ENCODE assay signal across 26 cellular contexts in the genomic region with DNA sequence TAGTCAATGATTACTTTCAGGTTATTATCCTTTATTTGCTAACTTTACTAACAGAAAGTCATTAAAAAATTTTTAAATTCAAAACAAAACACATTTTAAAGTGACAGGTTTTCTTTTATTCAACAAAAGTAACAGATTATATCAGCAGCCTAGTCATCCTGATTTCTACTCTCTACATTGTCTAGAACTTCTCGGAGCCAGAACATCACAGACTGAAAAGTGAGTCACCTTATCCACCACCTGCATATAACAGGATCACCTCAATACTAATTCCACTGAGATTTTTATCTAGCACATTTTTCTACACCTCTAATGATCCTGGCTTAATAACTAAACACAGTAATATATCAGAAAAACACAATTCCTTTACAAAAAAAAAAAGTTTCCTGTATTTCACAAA. TPM values are rescaled to one million over a fixed set of nuclear protein-coding genes. Genes with fewer than 3 reads are reported as not detected.
DNase-seq lines count a peak whose midpoint lies in the region; FAIRE-seq and TF ChIP-seq lines count a peak whose summit lies in the region.
"Had no signal": no experiment of that assay in that cellular context is flagged by ENCODE, and none has a peak within 500 bp of the region (broad histone marks: within the 10 kb centered on the region; RNA-seq: fewer than 3 reads in every experiment).

No MANE protein-coding gene starts in this region.

- H2AFZ ChIP-seq in mammary epithelial cell (ENCODE audit: low read depth, low read length), result no peak overlapping the region
- H2AFZ ChIP-seq in astrocyte (ENCODE audit: low read depth, low read length), result no peak overlapping the region

- no TSS peak for BruUV-seq in mammary epithelial cell (replicated peaks; lab: Mats Ljungman, UMichigan)
- no TSS peak for BruUV-seq in MCF 10A (replicated peaks; lab: Mats Ljungman, UMichigan)

- no peak for FAIRE-seq in astrocyte (lab: Jason Lieb, UNC)
- FAIRE-seq: A549, GM12878, GM12892, GM18507 had no signal

- CTCF ChIA-PET in mammary epithelial cell (lab: Charles Lee; ENCODE audit: low non-redundant PET), result no interaction called here
- CTCF ChIA-PET in MCF 10A (lab: Yijun Ruan, JAX), result interaction anchor here (0.7 kb wide), 2 partner anchors 290 to 1259 kb away, joined by 3 to 4 read pairs; no protein-coding TSS in a partner anchor

- TF ChIP-seq CTCF in mammary epithelial cell (conservative IDR thresholded peaks at IDR 0.05 in 1 of 2, IDR thresholded peaks at IDR 0.05 in 1 of 2; ENCODE audit: extremely low read depth in 1 of 2, insufficient read depth in 1 of 2, low read depth in 1 of 2, low read length in 2 of 2) (no peak), MCF 10A (IDR thresholded peaks at IDR 0.05; ENCODE audit: unreplicated experiment) (no peak), astrocyte (IDR thresholded peaks at IDR 0.05; ENCODE audit: insufficient read depth, low read depth, low read length) (no peak), foreskin fibroblast (IDR thresholded peaks at IDR 0.05; ENCODE audit: low read depth, low read length) (no peak)

- H3K27me3 Mint-ChIP-seq in MCF 10A (ENCODE audit: insufficient read depth, unreplicated experiment) (no peaks in the 10 kb centered on the region), astrocyte (ENCODE audit: low read depth, unreplicated experiment) (no peaks in the 10 kb centered on the region)
- H3K27me3 Mint-ChIP-seq: CD4-positive, alpha-beta memory T cell had no signal

- H3K4me3 Mint-ChIP-seq in MCF 10A (ENCODE audit: unreplicated experiment), result no peak overlapping the region
- no peak overlapping the region for H3K4me3 Mint-ChIP-seq in astrocyte (ENCODE audit: unreplicated experiment)
- H3K4me3 Mint-ChIP-seq: CD14-positive monocyte; CD4-positive, alpha-beta memory T cell; CD4-positive, CD25-positive, alpha-beta regulatory T cell; CD8-positive, alpha-beta memory T cell had no signal

- POLR2A ChIA-PET in MCF 10A (lab: Yijun Ruan, JAX), result interaction anchor here (0.7 kb wide), 1 partner anchor 522 kb away, joined by 3 read pairs; no protein-coding TSS in a partner anchor

- H3K4me3 ChIP-seq in mammary epithelial cell (replicated peaks in 1 of 3; ENCODE audit: insufficient read depth in 1 of 3, low read depth in 2 of 3, low read length in 3 of 3), result no peak overlapping the region
- H3K4me3 ChIP-seq in astrocyte (ENCODE audit: insufficient read depth, low read depth, low read length), result no peak overlapping the region
- H3K4me3 ChIP-seq in foreskin fibroblast (ENCODE audit: low read depth in 1 of 2, low read length in 2 of 2), result no peak overlapping the region
- H3K4me3 ChIP-seq: A549, BLaER1, GM12878 had no signal

- in situ Hi-C loops in mammary epithelial cell (cut with MboI; ENCODE audit: low sequenced_read_pairs in 2 of 2), result no loop called here

- H3K27ac Mint-ChIP-seq in MCF 10A (ENCODE audit: low read depth, unreplicated experiment), result no peak overlapping the region
- peak overlapping the region; percentile 55 for H3K27ac Mint-ChIP-seq in astrocyte (ENCODE audit: unreplicated experiment)
- H3K27ac Mint-ChIP-seq: CD14-positive monocyte; CD4-positive, alpha-beta memory T cell; CD4-positive, CD25-positive, alpha-beta regulatory T cell; CD8-positive, alpha-beta memory T cell had no signal

- H3K4me1 Mint-ChIP-seq in MCF 10A (ENCODE audit: insufficient read depth, unreplicated experiment) (no peaks in the 10 kb centered on the region), astrocyte (ENCODE audit: low read depth, unreplicated experiment) (peaks cover 2% of the 10 kb centered on the region)
- H3K4me1 Mint-ChIP-seq: CD14-positive monocyte had no signal

- H3K36me3 ChIP-seq in mammary epithelial cell (ENCODE audit: insufficient read depth, low read length), result no peaks in the 10 kb centered on the region
- H3K36me3 ChIP-seq in astrocyte (ENCODE audit: insufficient read depth, low read length), result no peaks in the 10 kb centered on the region
- H3K36me3 ChIP-seq: BE2C, BLaER1 had no signal

- H3K9ac ChIP-seq in mammary epithelial cell (ENCODE audit: insufficient read depth, low read length) (no peak overlapping the region), astrocyte (ENCODE audit: low read length) (no peak overlapping the region)
- H3K9ac ChIP-seq: BLaER1 had no signal

- no peaks in the 10 kb centered on the region for H3K9me3 ChIP-seq in mammary epithelial cell (replicated peaks; ENCODE audit: insufficient read depth, low read length)
- no peaks in the 10 kb centered on the region for H3K9me3 ChIP-seq in astrocyte (ENCODE audit: insufficient read depth, low read depth, low read length)
- H3K9me3 ChIP-seq: A549, BE2C, BLaER1 had no signal

- peak; percentile 14 for DNase-seq in mammary epithelial cell
- DNase-seq in MCF 10A (ENCODE audit: unreplicated experiment), result no peak
- no peak for DNase-seq in astrocyte (ENCODE audit: low read depth)
- DNase-seq in GOT3 (lab: John Stamatoyannopoulos, UW), result no peak
- no peak for DNase-seq in foreskin fibroblast
- DNase-seq: ACHN; BE2C; C1 segment of cervical spinal cord; CD4-positive, alpha-beta memory T cell; CD4-positive, CD25-positive, alpha-beta regulatory T cell; CD8-positive, alpha-beta memory T cell; COR-L47; DMS 273 treated with DMSO at 0.1 percent for 48 hours; DMS153; DMS53; DMS79; DND-41; EL; GDM1 had no signal

- intact Hi-C loops in mammary epithelial cell (cut with micrococcal nuclease) (no loop called here), MCF 10A (cut with micrococcal nuclease) (no loop called here)

- H3K36me3 Mint-ChIP-seq in MCF 10A (ENCODE audit: insufficient read depth, unreplicated experiment) (peaks cover 5% of the 10 kb centered on the region), astrocyte (ENCODE audit: low read depth, unreplicated experiment) (peaks cover 2% of the 10 kb centered on the region)
- H3K36me3 Mint-ChIP-seq: CD14-positive monocyte; CD4-positive, alpha-beta memory T cell; CD4-positive, CD25-positive, alpha-beta regulatory T cell; CD8-positive, alpha-beta memory T cell had no signal

- H3K27me3 ChIP-seq in mammary epithelial cell (ENCODE audit: insufficient read depth, low read length) (no peaks in the 10 kb centered on the region), astrocyte (ENCODE audit: insufficient read depth, low read length) (no peaks in the 10 kb centered on the region)
- H3K27me3 ChIP-seq: BE2C, BLaER1 had no signal

- dilution Hi-C loops in mammary epithelial cell (cut with HindIII; ENCODE audit: low sequenced_read_pairs), result no loop called here

- H4K20me1 ChIP-seq in mammary epithelial cell (ENCODE audit: insufficient read depth, low read length) (no peaks in the 10 kb centered on the region), astrocyte (ENCODE audit: insufficient read depth, low read length) (no peaks in the 10 kb centered on the region)
- H4K20me1 ChIP-seq: BLaER1 had no signal

- no peak overlapping the region for H3K27ac ChIP-seq in mammary epithelial cell (ENCODE audit: insufficient read depth, low read depth, low read length)
- no peak overlapping the region for H3K27ac ChIP-seq in astrocyte (ENCODE audit: low read depth, low read length)
- H3K27ac ChIP-seq: 22Rv1, A549, BLaER1 had no signal

- no peaks in the 10 kb centered on the region for H3K79me2 ChIP-seq in mammary epithelial cell (ENCODE audit: insufficient read depth, low read length)
- H3K79me2 ChIP-seq in astrocyte (ENCODE audit: insufficient read depth, low read length), result no peaks in the 10 kb centered on the region

- 73% methylated on average over 1 of the region's 1 CpG for WGBS in mammary epithelial cell (ENCODE audit: low coverage, missing lambda C conversion rate)

- H3K4me1 ChIP-seq in mammary epithelial cell (ENCODE audit: insufficient read depth, low read length) (no peaks in the 10 kb centered on the region), astrocyte (ENCODE audit: insufficient read depth, low read length) (no peaks in the 10 kb centered on the region)
- H3K4me1 ChIP-seq: A549, BE2C, BLaER1 had no signal

- H3K4me2 ChIP-seq in mammary epithelial cell (ENCODE audit: insufficient read depth, low read depth, low read length) (no peak overlapping the region), astrocyte (ENCODE audit: low read length) (no peak overlapping the region)
- H3K4me2 ChIP-seq: A549, BLaER1 had no signal

- H3K9me3 Mint-ChIP-seq in MCF 10A (ENCODE audit: unreplicated experiment) (no peaks in the 10 kb centered on the region), astrocyte (ENCODE audit: unreplicated experiment) (no peaks in the 10 kb centered on the region)

RNA-seq across cellular contexts. Expression of a gene that starts 47.9 kb away (rescaled TPM):
- 10 to 100 TPM; 29.7 to 37.2 TPM for total RNA-seq in mammary epithelial cell
- polyA plus RNA-seq in mammary epithelial cell, result 10.4 TPM
- polyA minus RNA-seq in mammary epithelial cell, result 8.9 TPM
- total RNA-seq in MCF 10A (2022), result 38.1 and 44.1 TPM in 2 replicates
- total RNA-seq in astrocyte, result 31.6 and 36.0 TPM in 2 replicates
